Comparison of ENCODE assay signal across 1 cellular context in the genomic region with DNA sequence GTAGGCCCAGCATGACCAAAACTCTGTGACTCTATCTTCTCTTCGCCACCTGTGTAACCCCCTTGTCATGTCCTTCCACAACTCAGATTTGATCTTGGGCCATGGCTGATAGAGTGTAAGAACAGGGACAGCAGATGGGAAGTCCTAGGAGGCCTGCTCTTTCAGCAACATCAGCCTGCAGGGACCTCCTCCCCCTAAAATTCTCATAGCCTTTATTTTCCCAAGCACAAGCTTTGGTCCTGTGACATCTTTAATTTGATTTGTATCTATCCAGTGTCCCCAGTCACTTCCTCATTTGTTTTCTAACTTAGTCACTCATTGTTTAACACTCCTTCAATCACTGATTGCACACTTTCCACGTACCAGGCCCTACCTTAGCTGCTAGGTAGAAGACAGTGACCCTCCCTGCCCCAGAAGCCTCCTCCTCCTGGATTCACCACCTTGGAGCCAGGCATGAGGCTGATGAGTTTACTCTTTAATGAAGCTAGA.
TF ChIP-seq lines count a peak whose summit lies in the region.

No MANE protein-coding gene starts in this region.

TF ChIP-seq in K562, 482 proteins besides CTCF, POLR2A, EP300 and RAD21 (continued from another document and continues in another):
- TF ChIP-seq, protein P1, sequence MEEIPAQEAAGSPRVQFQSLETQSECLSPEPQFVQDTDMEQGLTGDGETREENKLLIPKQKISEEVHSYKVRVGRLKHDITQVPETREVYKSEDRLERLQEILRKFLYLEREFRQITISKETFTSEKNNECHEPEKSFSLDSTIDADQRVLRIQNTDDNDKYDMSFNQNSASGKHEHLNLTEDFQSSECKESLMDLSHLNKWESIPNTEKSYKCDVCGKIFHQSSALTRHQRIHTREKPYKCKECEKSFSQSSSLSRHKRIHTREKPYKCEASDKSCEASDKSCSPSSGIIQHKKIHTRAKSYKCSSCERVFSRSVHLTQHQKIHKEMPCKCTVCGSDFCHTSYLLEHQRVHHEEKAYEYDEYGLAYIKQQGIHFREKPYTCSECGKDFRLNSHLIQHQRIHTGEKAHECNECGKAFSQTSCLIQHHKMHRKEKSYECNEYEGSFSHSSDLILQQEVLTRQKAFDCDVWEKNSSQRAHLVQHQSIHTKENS (CRISPR knock-in tag; IDR thresholded peaks at IDR 0.05) = no peak
- TF ChIP-seq ZNF146 (CRISPR knock-in tag; IDR thresholded peaks at IDR 0.05; ENCODE audit: unreplicated experiment) (no peak), TBP (optimal IDR thresholded peaks at IDR 0.05; ENCODE audit: low read depth, low read length) (no peak), ZNF224 (CRISPR knock-in tag; IDR thresholded peaks at IDR 0.05) (no peak), NCOR1 (IDR thresholded peaks at IDR 0.05) (peak; percentile 67; the same call in 1 of the 2 replicates), MCM3 (IDR thresholded peaks at IDR 0.05) (no peak), RBBP5 (IDR thresholded peaks at IDR 0.05; ENCODE audit: borderline replicate concordance, insufficient read depth, low read length, poor library complexity, severe bottlenecking) (no peak), GATA2 (CRISPR knock-in tag; IDR thresholded peaks at IDR 0.05) (peak; percentile 60), PML (IDR thresholded peaks at IDR 0.05; ENCODE audit: low read length) (no peak), MYC (IDR thresholded peaks at IDR 0.05; ENCODE audit: low read depth, low read length) (0 out of 2 replicates have a peak, but pooled peaks have one; percentile 17), MYC (CRISPR knock-in tag; IDR thresholded peaks at IDR 0.05; ENCODE audit: borderline replicate concordance, low read depth) (no peak), ZNF174 (CRISPR knock-in tag; IDR thresholded peaks at IDR 0.05) (no peak), KDM2B (CRISPR knock-in tag; IDR thresholded peaks at IDR 0.05) (no peak), NR2C1 (IDR thresholded peaks at IDR 0.05) (no peak), NR2C1 (tag; IDR thresholded peaks at IDR 0.05) (no peak), ZNF584 (CRISPR knock-in tag; IDR thresholded peaks at IDR 0.05; ENCODE audit: low read depth) (no peak), SMC3 (conservative IDR thresholded peaks at IDR 0.05; ENCODE audit: insufficient read depth, low read depth, low read length) (no peak), CCAR2 (IDR thresholded peaks at IDR 0.05; ENCODE audit: low read depth, low read length) (no peak), TAF7 (tag; IDR thresholded peaks at IDR 0.05) (no peak), NFE2 (IDR thresholded peaks at IDR 0.05; ENCODE audit: low read depth) (no peak), CREM (IDR thresholded peaks at IDR 0.05; ENCODE audit: low read depth) (0 out of 2 replicates have a peak, but pooled peaks have one; percentile 8), ETS2 (tag; IDR thresholded peaks at IDR 0.05; ENCODE audit: borderline replicate concordance, poor library complexity, severe bottlenecking) (no peak), JUND (IDR thresholded peaks at IDR 0.05; ENCODE audit: borderline replicate concordance, low read depth, low read length) (peak; percentile 11; the same call in 1 of the 2 replicates), JUND (tag; IDR thresholded peaks at IDR 0.05; ENCODE audit: borderline replicate concordance, low read depth, low read length) (no peak), MYNN (IDR thresholded peaks at IDR 0.05) (no peak), MYNN (CRISPR knock-in tag; IDR thresholded peaks at IDR 0.05) (no peak), TAF9B (IDR thresholded peaks at IDR 0.05; ENCODE audit: partially characterized antibody) (no peak), ERF (CRISPR knock-in tag; IDR thresholded peaks at IDR 0.05) (no peak), DACH1 (IDR thresholded peaks at IDR 0.05; ENCODE audit: partially characterized antibody) (no peak), TOE1 (IDR thresholded peaks at IDR 0.05; ENCODE audit: borderline replicate concordance) (no peak), TOE1 (CRISPR knock-in tag; IDR thresholded peaks at IDR 0.05; ENCODE audit: borderline replicate concordance, low read depth) (no peak), ZNF766 (CRISPR knock-in tag; conservative IDR thresholded peaks at IDR 0.05) (no peak), CHD2 (IDR thresholded peaks at IDR 0.05; ENCODE audit: low read depth, low read length) (no peak), ZNF184 (CRISPR knock-in tag; IDR thresholded peaks at IDR 0.05) (no peak), ZNF511 (CRISPR knock-in tag; IDR thresholded peaks at IDR 0.05) (no peak), ZNF75A (CRISPR knock-in tag; IDR thresholded peaks at IDR 0.05) (no peak), ZBTB17 (CRISPR knock-in tag; IDR thresholded peaks at IDR 0.05) (no peak), NCOA1 (IDR thresholded peaks at IDR 0.05; ENCODE audit: low read depth) (no peak), HES1 (IDR thresholded peaks at IDR 0.05; ENCODE audit: low read depth) (no peak), FOXK1 (CRISPR knock-in tag; IDR thresholded peaks at IDR 0.05; ENCODE audit: borderline replicate concordance) (no peak), ZNF57 (CRISPR knock-in tag; IDR thresholded peaks at IDR 0.05) (no peak), ZNF232 (CRISPR knock-in tag; IDR thresholded peaks at IDR 0.05) (no peak), NFE2L1 (tag; IDR thresholded peaks at IDR 0.05; ENCODE audit: borderline replicate concordance, low read depth) (no peak), NFIC (IDR thresholded peaks at IDR 0.05) (0 out of 2 replicates have a peak, but pooled peaks have one; percentile 33), BMI1 (IDR thresholded peaks at IDR 0.05; ENCODE audit: low read length) (no peak), IFI16 (CRISPR knock-in tag; IDR thresholded peaks at IDR 0.05) (no peak), ZBTB34 (CRISPR knock-in tag; IDR thresholded peaks at IDR 0.05) (no peak), SIN3B (IDR thresholded peaks at IDR 0.05; ENCODE audit: low read depth) (no peak), REST (CRISPR knock-in tag; IDR thresholded peaks at IDR 0.05; ENCODE audit: low read depth) (no peak)
- TF ChIP-seq, protein P2, sequence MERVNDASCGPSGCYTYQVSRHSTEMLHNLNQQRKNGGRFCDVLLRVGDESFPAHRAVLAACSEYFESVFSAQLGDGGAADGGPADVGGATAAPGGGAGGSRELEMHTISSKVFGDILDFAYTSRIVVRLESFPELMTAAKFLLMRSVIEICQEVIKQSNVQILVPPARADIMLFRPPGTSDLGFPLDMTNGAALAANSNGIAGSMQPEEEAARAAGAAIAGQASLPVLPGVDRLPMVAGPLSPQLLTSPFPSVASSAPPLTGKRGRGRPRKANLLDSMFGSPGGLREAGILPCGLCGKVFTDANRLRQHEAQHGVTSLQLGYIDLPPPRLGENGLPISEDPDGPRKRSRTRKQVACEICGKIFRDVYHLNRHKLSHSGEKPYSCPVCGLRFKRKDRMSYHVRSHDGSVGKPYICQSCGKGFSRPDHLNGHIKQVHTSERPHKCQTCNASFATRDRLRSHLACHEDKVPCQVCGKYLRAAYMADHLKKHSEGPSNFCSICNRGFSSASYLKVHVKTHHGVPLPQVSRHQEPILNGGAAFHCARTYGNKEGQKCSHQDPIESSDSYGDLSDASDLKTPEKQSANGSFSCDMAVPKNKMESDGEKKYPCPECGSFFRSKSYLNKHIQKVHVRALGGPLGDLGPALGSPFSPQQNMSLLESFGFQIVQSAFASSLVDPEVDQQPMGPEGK (CRISPR knock-in tag; IDR thresholded peaks at IDR 0.05; ENCODE audit: borderline replicate concordance) = no peak
- TF ChIP-seq, protein P3, sequence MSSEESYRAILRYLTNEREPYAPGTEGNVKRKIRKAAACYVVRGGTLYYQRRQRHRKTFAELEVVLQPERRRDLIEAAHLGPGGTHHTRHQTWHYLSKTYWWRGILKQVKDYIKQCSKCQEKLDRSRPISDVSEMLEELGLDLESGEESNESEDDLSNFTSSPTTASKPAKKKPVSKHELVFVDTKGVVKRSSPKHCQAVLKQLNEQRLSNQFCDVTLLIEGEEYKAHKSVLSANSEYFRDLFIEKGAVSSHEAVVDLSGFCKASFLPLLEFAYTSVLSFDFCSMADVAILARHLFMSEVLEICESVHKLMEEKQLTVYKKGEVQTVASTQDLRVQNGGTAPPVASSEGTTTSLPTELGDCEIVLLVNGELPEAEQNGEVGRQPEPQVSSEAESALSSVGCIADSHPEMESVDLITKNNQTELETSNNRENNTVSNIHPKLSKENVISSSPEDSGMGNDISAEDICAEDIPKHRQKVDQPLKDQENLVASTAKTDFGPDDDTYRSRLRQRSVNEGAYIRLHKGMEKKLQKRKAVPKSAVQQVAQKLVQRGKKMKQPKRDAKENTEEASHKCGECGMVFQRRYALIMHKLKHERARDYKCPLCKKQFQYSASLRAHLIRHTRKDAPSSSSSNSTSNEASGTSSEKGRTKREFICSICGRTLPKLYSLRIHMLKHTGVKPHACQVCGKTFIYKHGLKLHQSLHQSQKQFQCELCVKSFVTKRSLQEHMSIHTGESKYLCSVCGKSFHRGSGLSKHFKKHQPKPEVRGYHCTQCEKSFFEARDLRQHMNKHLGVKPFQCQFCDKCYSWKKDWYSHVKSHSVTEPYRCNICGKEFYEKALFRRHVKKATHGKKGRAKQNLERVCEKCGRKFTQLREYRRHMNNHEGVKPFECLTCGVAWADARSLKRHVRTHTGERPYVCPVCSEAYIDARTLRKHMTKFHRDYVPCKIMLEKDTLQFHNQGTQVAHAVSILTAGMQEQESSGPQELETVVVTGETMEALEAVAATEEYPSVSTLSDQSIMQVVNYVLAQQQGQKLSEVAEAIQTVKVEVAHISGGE (CRISPR knock-in tag; IDR thresholded peaks at IDR 0.05) = no peak
- TF ChIP-seq, protein P4, sequence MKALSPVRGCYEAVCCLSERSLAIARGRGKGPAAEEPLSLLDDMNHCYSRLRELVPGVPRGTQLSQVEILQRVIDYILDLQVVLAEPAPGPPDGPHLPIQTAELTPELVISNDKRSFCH (CRISPR knock-in tag; IDR thresholded peaks at IDR 0.05) = no peak
- TF ChIP-seq, protein P4 (tag; IDR thresholded peaks at IDR 0.05) = no peak
- TF ChIP-seq, protein P5, sequence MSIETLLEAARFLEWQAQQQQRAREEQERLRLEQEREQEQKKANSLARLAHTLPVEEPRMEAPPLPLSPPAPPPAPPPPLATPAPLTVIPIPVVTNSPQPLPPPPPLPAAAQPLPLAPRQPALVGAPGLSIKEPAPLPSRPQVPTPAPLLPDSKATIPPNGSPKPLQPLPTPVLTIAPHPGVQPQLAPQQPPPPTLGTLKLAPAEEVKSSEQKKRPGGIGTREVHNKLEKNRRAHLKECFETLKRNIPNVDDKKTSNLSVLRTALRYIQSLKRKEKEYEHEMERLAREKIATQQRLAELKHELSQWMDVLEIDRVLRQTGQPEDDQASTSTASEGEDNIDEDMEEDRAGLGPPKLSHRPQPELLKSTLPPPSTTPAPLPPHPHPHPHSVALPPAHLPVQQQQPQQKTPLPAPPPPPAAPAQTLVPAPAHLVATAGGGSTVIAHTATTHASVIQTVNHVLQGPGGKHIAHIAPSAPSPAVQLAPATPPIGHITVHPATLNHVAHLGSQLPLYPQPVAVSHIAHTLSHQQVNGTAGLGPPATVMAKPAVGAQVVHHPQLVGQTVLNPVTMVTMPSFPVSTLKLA (conservative IDR thresholded peaks at IDR 0.05) = 0 out of 4 replicates have a peak, but pooled peaks of 1 of the 2 experiments have one; percentile 46
- TF ChIP-seq, protein P6, sequence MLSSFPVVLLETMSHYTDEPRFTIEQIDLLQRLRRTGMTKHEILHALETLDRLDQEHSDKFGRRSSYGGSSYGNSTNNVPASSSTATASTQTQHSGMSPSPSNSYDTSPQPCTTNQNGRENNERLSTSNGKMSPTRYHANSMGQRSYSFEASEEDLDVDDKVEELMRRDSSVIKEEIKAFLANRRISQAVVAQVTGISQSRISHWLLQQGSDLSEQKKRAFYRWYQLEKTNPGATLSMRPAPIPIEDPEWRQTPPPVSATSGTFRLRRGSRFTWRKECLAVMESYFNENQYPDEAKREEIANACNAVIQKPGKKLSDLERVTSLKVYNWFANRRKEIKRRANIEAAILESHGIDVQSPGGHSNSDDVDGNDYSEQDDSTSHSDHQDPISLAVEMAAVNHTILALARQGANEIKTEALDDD (IDR thresholded peaks at IDR 0.05) = peak; percentile 68; the same call in 1 of the 2 replicates
